ENCODE assay signal across 12 cellular contexts in the genomic region with DNA sequence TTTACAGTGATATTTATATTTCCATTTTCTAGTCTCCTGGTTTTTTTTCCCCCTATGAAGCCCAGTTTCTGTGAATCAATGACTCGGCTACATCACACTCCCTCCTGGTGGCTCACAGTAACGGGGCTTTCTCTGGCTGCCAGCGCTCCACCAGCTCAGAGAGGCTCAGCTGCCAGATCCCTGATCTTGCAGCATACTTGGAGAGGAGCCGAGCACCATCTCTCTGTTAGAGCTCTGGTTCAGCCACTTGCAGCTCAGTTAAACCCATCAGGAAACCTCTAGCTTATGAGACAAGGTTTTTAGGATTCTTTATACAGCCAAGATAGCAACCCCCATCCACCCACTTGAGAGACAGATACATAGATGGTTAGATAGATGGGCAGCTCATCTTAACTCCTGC.
A peak's percentile ranks its signal among the peaks of the same experiment; 100 is the strongest.
DNase-seq lines count a peak whose midpoint lies in the region; TF ChIP-seq lines count a peak whose summit lies in the region.
"Had no signal": no experiment of that assay in that cellular context is flagged by ENCODE, and none has a peak within 500 bp of the region (broad histone marks: within the 10 kb centered on the region; RNA-seq: fewer than 3 reads in every experiment).

No MANE protein-coding gene starts in this region.

- no peak overlapping the region for H2AFZ ChIP-seq in Karpas-422 (ENCODE audit: low read length)

- H3K23ac ChIP-seq in mesendoderm (ENCODE audit: low read length): no peak overlapping the region

- H3K9ac ChIP-seq in mesendoderm (ENCODE audit: low read length): no peak overlapping the region
- H3K9ac ChIP-seq in Karpas-422 (ENCODE audit: low read length): no peak overlapping the region

- peaks cover 3% of the 10 kb centered on the region for H3K9me3 Mint-ChIP-seq in activated naive CD4-positive, alpha-beta T cell treated with anti-CD3 and anti-CD28 coated beads, Interleukin-2, amount 10 ng/mL, durations not matched to agents 7 days and 5 days
- no peaks in the 10 kb centered on the region for H3K9me3 Mint-ChIP-seq in activated CD4-positive, alpha-beta T cell treated with anti-CD3 and anti-CD28 coated beads, Interleukin-2, amount 10 ng/mL, durations not matched to agents 24 days and 14 days

- H3K9me2 ChIP-seq in Karpas-422 (replicated peaks; ENCODE audit: insufficient read depth, low read length): 0 out of 2 replicates have a peak, but pooled peaks cover 3% of the 10 kb centered on the region

- no peak overlapping the region for H3K4me3 ChIP-seq in fibroblast of mammary gland (ENCODE audit: control insufficient read depth, low read depth, low read length)
- H3K4me3 ChIP-seq in mesendoderm (ENCODE audit: low read length): no peak overlapping the region
- no peak overlapping the region for H3K4me3 ChIP-seq in Karpas-422 (ENCODE audit: low read length)
- H3K4me3 ChIP-seq: body of pancreas had no signal

- H4K8ac ChIP-seq in mesendoderm (ENCODE audit: low read depth, low read length): no peak overlapping the region

- peak; percentile 10 for TF ChIP-seq CTCF in fibroblast of mammary gland (conservative IDR thresholded peaks at IDR 0.05; ENCODE audit: control insufficient read depth, insufficient read depth, low read depth, low read length)

- H3K79me2 ChIP-seq in mesendoderm (ENCODE audit: control insufficient read depth, insufficient read depth, low read length) (no peaks in the 10 kb centered on the region), Karpas-422 (ENCODE audit: low read length) (peaks cover 9% of the 10 kb centered on the region; the same call in 1 of the 2 replicates)

- H2BK15ac ChIP-seq in mesendoderm (replicated peaks; ENCODE audit: low read depth): no peak overlapping the region

- H4K5ac ChIP-seq in mesendoderm (ENCODE audit: low read length): no peak overlapping the region

- H3K4ac ChIP-seq in mesendoderm (ENCODE audit: low read depth, low read length): no peak overlapping the region

- peaks cover 7% of the 10 kb centered on the region for H3K9me3 ChIP-seq in Karpas-422 (ENCODE audit: low read length)

- H3K18ac ChIP-seq in mesendoderm (ENCODE audit: low read length): no peak overlapping the region

- no peak overlapping the region for H3K56ac ChIP-seq in mesendoderm (ENCODE audit: low read length)

- DNase-seq in NCI-H2227 (lab: John Stamatoyannopoulos, UW; ENCODE audit: unreplicated experiment): peak; percentile 13
- DNase-seq in fibroblast of mammary gland (ENCODE audit: low read depth): peak; percentile 77
- peak; percentile 11 for DNase-seq in mesendoderm
- peak; percentile 75 for DNase-seq in superior temporal gyrus (ENCODE audit: extremely low spot score)
- DNase-seq in Karpas-422: no peak
- no peak for DNase-seq in activated naive CD4-positive, alpha-beta T cell treated with anti-CD3 and anti-CD28 coated beads, Interleukin-2, amount 10 ng/mL, durations not matched to agents 7 days and 5 days
- DNase-seq in activated CD4-positive, alpha-beta T cell treated with anti-CD3 and anti-CD28 coated beads, Interleukin-2, amount 10 ng/mL, durations not matched to agents 24 days and 14 days: no peak
- no peak for DNase-seq in KG1 (lab: John Stamatoyannopoulos, UW)
- DNase-seq: DMS 273 treated with DMSO at 0.1 percent for 48 hours; stimulated activated CD4-positive, alpha-beta T cell treated with anti-CD3 and anti-CD28 coated beads, Interleukin-2, amount 100 ng/mL, for 24 hours; T-cell had no signal

- H3K27me3 ChIP-seq in mesendoderm (ENCODE audit: insufficient read depth, low read length, poor library complexity) (no peaks in the 10 kb centered on the region), Karpas-422 (ENCODE audit: low read length) (no peaks in the 10 kb centered on the region)
- H3K27me3 ChIP-seq: body of pancreas had no signal

- WGBS in mesendoderm (ENCODE audit: extremely low coverage, insufficient coverage, low lambda C conversion rate): no CpG with 5 or more reads among the region's 4 CpGs

- no peak overlapping the region for H2BK120ac ChIP-seq in mesendoderm (ENCODE audit: low read depth, low read length)

- H3K27me3 Mint-ChIP-seq in activated naive CD4-positive, alpha-beta T cell treated with anti-CD3 and anti-CD28 coated beads, Interleukin-2, amount 10 ng/mL, durations not matched to agents 7 days and 5 days: no peaks in the 10 kb centered on the region
- H3K27me3 Mint-ChIP-seq in activated CD4-positive, alpha-beta T cell treated with anti-CD3 and anti-CD28 coated beads, Interleukin-2, amount 10 ng/mL, durations not matched to agents 24 days and 14 days: no peaks in the 10 kb centered on the region
- H3K27me3 Mint-ChIP-seq: T-cell had no signal

- no peak overlapping the region for H3K27ac ChIP-seq in mesendoderm (ENCODE audit: low read depth, low read length)
- no peak overlapping the region for H3K27ac ChIP-seq in Karpas-422 (ENCODE audit: low read length)
- H3K27ac ChIP-seq: body of pancreas had no signal

- CTCF ChIA-PET in activated naive CD4-positive, alpha-beta T cell treated with anti-CD3 and anti-CD28 coated beads, Interleukin-2, amount 10 ng/mL, durations not matched to agents 7 days and 5 days (lab: Charles Lee): no interaction called here

- H2BK5ac ChIP-seq in mesendoderm (ENCODE audit: low read length): no peak overlapping the region

- intact Hi-C loops in activated CD4-positive, alpha-beta T cell treated with anti-CD3 and anti-CD28 coated beads, Interleukin-2, amount 10 ng/mL, durations not matched to agents 24 days and 14 days (cut with micrococcal nuclease): no loop called here

- H2AK5ac ChIP-seq in mesendoderm (ENCODE audit: low read length): no peak overlapping the region

- H3K4me2 ChIP-seq in mesendoderm (ENCODE audit: low read length) (no peak overlapping the region), Karpas-422 (ENCODE audit: low read depth, low read length, poor library complexity, severe bottlenecking) (no peak overlapping the region)

- no peaks in the 10 kb centered on the region for H3K4me1 Mint-ChIP-seq in activated naive CD4-positive, alpha-beta T cell treated with anti-CD3 and anti-CD28 coated beads, Interleukin-2, amount 10 ng/mL, durations not matched to agents 7 days and 5 days
- no peaks in the 10 kb centered on the region for H3K4me1 Mint-ChIP-seq in activated CD4-positive, alpha-beta T cell treated with anti-CD3 and anti-CD28 coated beads, Interleukin-2, amount 10 ng/mL, durations not matched to agents 24 days and 14 days
- H3K4me1 Mint-ChIP-seq: T-cell had no signal

- no peak overlapping the region for H3K4me3 Mint-ChIP-seq in activated naive CD4-positive, alpha-beta T cell treated with anti-CD3 and anti-CD28 coated beads, Interleukin-2, amount 10 ng/mL, durations not matched to agents 7 days and 5 days
- H3K4me3 Mint-ChIP-seq in activated CD4-positive, alpha-beta T cell treated with anti-CD3 and anti-CD28 coated beads, Interleukin-2, amount 10 ng/mL, durations not matched to agents 24 days and 14 days: no peak overlapping the region
- H3K4me3 Mint-ChIP-seq: T-cell had no signal

- H3K27ac Mint-ChIP-seq in activated naive CD4-positive, alpha-beta T cell treated with anti-CD3 and anti-CD28 coated beads, Interleukin-2, amount 10 ng/mL, durations not matched to agents 7 days and 5 days: no peak overlapping the region
- no peak overlapping the region for H3K27ac Mint-ChIP-seq in activated CD4-positive, alpha-beta T cell treated with anti-CD3 and anti-CD28 coated beads, Interleukin-2, amount 10 ng/mL, durations not matched to agents 24 days and 14 days
- H3K27ac Mint-ChIP-seq: T-cell had no signal

- H3K36me3 Mint-ChIP-seq in activated naive CD4-positive, alpha-beta T cell treated with anti-CD3 and anti-CD28 coated beads, Interleukin-2, amount 10 ng/mL, durations not matched to agents 7 days and 5 days: peaks cover 35% of the 10 kb centered on the region
- H3K36me3 Mint-ChIP-seq in activated CD4-positive, alpha-beta T cell treated with anti-CD3 and anti-CD28 coated beads, Interleukin-2, amount 10 ng/mL, durations not matched to agents 24 days and 14 days (ENCODE audit: low read depth): peaks cover 29% of the 10 kb centered on the region

- no peaks in the 10 kb centered on the region for H4K20me1 ChIP-seq in Karpas-422 (ENCODE audit: insufficient read depth, low read depth, low read length)

- H3K36me3 ChIP-seq in mesendoderm (ENCODE audit: control insufficient read depth, insufficient read depth, low read length) (no peaks in the 10 kb centered on the region), Karpas-422 (ENCODE audit: insufficient read depth, low read length) (peaks cover 15% of the 10 kb centered on the region)

- H3K4me1 ChIP-seq in mesendoderm (ENCODE audit: control insufficient read depth, low read depth, low read length) (peaks cover 6% of the 10 kb centered on the region), Karpas-422 (ENCODE audit: low read length) (peaks cover 3% of the 10 kb centered on the region)

- peaks cover 3% of the 10 kb centered on the region for H3K79me1 ChIP-seq in mesendoderm (ENCODE audit: low read length)

Comparison
In these comparisons a context has a peak if more than half of its experiments do, and no peak if none do; other contexts are left out.
1. DNase-seq: peak in NCI-H2227 (single experiment), fibroblast of mammary gland (single experiment), mesendoderm (single experiment) and superior temporal gyrus (single experiment); none in Karpas-422 (single experiment), activated naive CD4-positive, alpha-beta T cell treated with anti-CD3 and anti-CD28 coated beads, Interleukin-2, amount 10 ng/mL, durations not matched to agents 7 days and 5 days (single experiment), activated CD4-positive, alpha-beta T cell treated with anti-CD3 and anti-CD28 coated beads, Interleukin-2, amount 10 ng/mL, durations not matched to agents 24 days and 14 days (single experiment) and KG1 (single experiment).